Comparison of ENCODE assay signal across 2 cellular contexts in genomic region chr10:101126684-101127628, GRCh38.
A peak's percentile ranks its signal among the peaks of the same experiment; 100 is the strongest.
TF ChIP-seq lines count a peak whose summit lies in the region.

No MANE protein-coding gene starts in this region.

TF ChIP-seq in HepG2, 621 proteins besides CTCF, POLR2A, EP300 and RAD21:
- TF ChIP-seq JUNB (CRISPR knock-in tag; IDR thresholded peaks at IDR 0.05; ENCODE audit: borderline replicate concordance) (no peak), NKX3-1 (CRISPR knock-in tag; IDR thresholded peaks at IDR 0.05) (no peak), ZNF629 (CRISPR knock-in tag; conservative IDR thresholded peaks at IDR 0.05) (peak; percentile 62), TSC22D2 (CRISPR knock-in tag; IDR thresholded peaks at IDR 0.05; ENCODE audit: borderline replicate concordance) (no peak)

TF ChIP-seq in H1, 55 proteins besides CTCF, POLR2A, EP300 and RAD21:
- TF ChIP-seq KDM1A (IDR thresholded peaks at IDR 0.05; ENCODE audit: borderline replicate concordance, low read length) = peak; percentile 88
- TF ChIP-seq SUZ12 (IDR thresholded peaks at IDR 0.05; ENCODE audit: low read length) = peak; percentile 72; the same call in 1 of the 2 replicates
- TF ChIP-seq EZH2 (IDR thresholded peaks at IDR 0.05; ENCODE audit: low read depth, low read length, severe bottlenecking) = peak; percentile 63
- TF ChIP-seq MAFK (IDR thresholded peaks at IDR 0.05; ENCODE audit: low read depth, low read length) = 0 out of 2 replicates have a peak, but pooled peaks have one; percentile 13
- TF ChIP-seq E2F6 (IDR thresholded peaks at IDR 0.05) = no peak
- TF ChIP-seq CREB1 (IDR thresholded peaks at IDR 0.05) = no peak
